8 cellular contexts compared by ENCODE assay signal in genomic region chr14:54488318-54488645, GRCh38. TPM values are rescaled to one million over a fixed set of nuclear protein-coding genes. Genes with fewer than 3 reads are reported as not detected.
DNase-seq lines count a peak whose midpoint lies in the region; ATAC-seq, FAIRE-seq and TF ChIP-seq lines count a peak whose summit lies in the region.

No MANE protein-coding gene starts in this region.

- TF ChIP-seq RAD21 in A549 (conservative IDR thresholded peaks at IDR 0.05 in 1 of 2, IDR thresholded peaks at IDR 0.05 in 1 of 2): no peak

- no peak for DNase-seq in A549 (ENCODE audit: low read depth in 1 of 2, low spot score in 1 of 2)
- DNase-seq in T-helper 17 cell: no peak
- DNase-seq in esophagus squamous epithelium (lab: John Stamatoyannopoulos, UW): no peak
- no peak for DNase-seq in prostate gland (ENCODE audit: low spot score)
- no peak for DNase-seq in ACHN
- DNase-seq in NCI-H345 treated with DMSO at 0.1 percent for 48 hours (lab: John Stamatoyannopoulos, UW; ENCODE audit: unreplicated experiment): no peak

- no peak for TF ChIP-seq POLR2A in A549 (IDR thresholded peaks at IDR 0.05; ENCODE audit: low read length)
- no peak for TF ChIP-seq POLR2A in esophagus squamous epithelium (IDR thresholded peaks at IDR 0.05)
- TF ChIP-seq POLR2A in prostate gland (IDR thresholded peaks at IDR 0.05): no peak

- 4% methylated on average over 9 of the region's 9 CpGs for WGBS in A549 (ENCODE audit: missing lambda C conversion rate)
- 0 to 1% methylated on average over 8 to 9 of the region's 9 CpGs for WGBS in esophagus squamous epithelium, 2 donors
- WGBS in prostate gland: 0% methylated on average over 9 of the region's 9 CpGs

- H3K27me3 Mint-ChIP-seq in T-helper 17 cell: no peaks in the 10 kb centered on the region

- in situ Hi-C loops in ACHN (cut with HindIII; ENCODE audit: low pct_ligation_motif_present, low pct_unique_long_range_greater_than_20kb, low sequenced_read_pairs): no loop called here

- H3K4me3 ChIP-seq in A549: peak overlapping the region; percentile 84
- peak overlapping the region; percentile 50 to 88 (median 76) for H3K4me3 ChIP-seq in esophagus squamous epithelium
- H3K4me3 ChIP-seq in prostate gland: peak overlapping the region; percentile 58 to 78

- POLR2A ChIA-PET in A549 (lab: Yijun Ruan, JAX): interaction anchor here (1.0 to 2.7 kb wide), 6 partner anchors 9 to 539 kb away, joined by 3 to 13 read pairs (median 4); partner anchors contain the start of genes CGRRF1, SOCS4 and WDHD1

- H3K9me3 ChIP-seq in A549 (no peaks in the 10 kb centered on the region), T-helper 17 cell (ENCODE audit: control insufficient read depth, low read length, poor library complexity, severe bottlenecking) (no peaks in the 10 kb centered on the region), esophagus squamous epithelium (no peaks in the 10 kb centered on the region), prostate gland (no peaks in the 10 kb centered on the region)

- peak in 1 of 2 experiments; percentile 58; a peak in 2 of 6 replicates for ATAC-seq in A549
- ATAC-seq in GM21529 (IDR thresholded peaks at IDR 0.05; ENCODE audit: unreplicated experiment): peak; percentile 25
- peak; percentile 27 for ATAC-seq in T-helper 17 cell
- ATAC-seq in esophagus mucosa: no peak

- H3K36me3 ChIP-seq in esophagus squamous epithelium (peaks cover 0 to 1% (median 0%) of the 10 kb centered on the region in 3 donors), prostate gland (no peaks in the 10 kb centered on the region)

- TF ChIP-seq EP300 in A549 (IDR thresholded peaks at IDR 0.05): no peak

- CTCF ChIA-PET in A549 (lab: Yijun Ruan, JAX): interaction anchor here (0.7 to 8.0 kb wide), 14 partner anchors 9 to 378 kb away, joined by 3 to 66 read pairs (median 4); partner anchors contain the start of genes CGRRF1 and CNIH1

- peaks cover 52% of the 10 kb centered on the region for H3K4me1 Mint-ChIP-seq in T-helper 17 cell

- peak overlapping the region; percentile 95 to 98 for H3K27ac ChIP-seq in A549
- peak overlapping the region; percentile 90 to 96 (median 95) for H3K27ac ChIP-seq in esophagus squamous epithelium
- peak overlapping the region; percentile 82 to 90 for H3K27ac ChIP-seq in prostate gland

- H3K4me3 Mint-ChIP-seq in T-helper 17 cell: peak overlapping the region; percentile 92

- FAIRE-seq in A549 (lab: Jason Lieb, UNC): no peak

- H3K27ac Mint-ChIP-seq in T-helper 17 cell: peak overlapping the region; percentile 87

- TF ChIP-seq CTCF in A549 (IDR thresholded peaks at IDR 0.05) (no peak), esophagus squamous epithelium (IDR thresholded peaks at IDR 0.05) (peak in 2 of 6 experiments; percentile 25 to 32), prostate gland (IDR thresholded peaks at IDR 0.05) (no peak)

- intact Hi-C loops in esophagus squamous epithelium (cut with DNase I): no loop called here
- intact Hi-C loops in prostate gland (cut with DNase I): loop anchor here (2.0 kb wide), 1 partner anchor 47 kb away; the partner anchor contains the start of gene CNIH1

- H3K4me2 ChIP-seq in A549: peak overlapping the region; percentile 86

- H3K36me3 Mint-ChIP-seq in T-helper 17 cell (ENCODE audit: low read depth): no peaks in the 10 kb centered on the region

- H3K4me1 ChIP-seq in A549 (peaks cover 31% of the 10 kb centered on the region), esophagus squamous epithelium (peaks cover 0 to 63% (median 11%) of the 10 kb centered on the region in 3 donors), prostate gland (replicated peaks) (peaks cover 9% of the 10 kb centered on the region)

- no peaks in the 10 kb centered on the region for H3K27me3 ChIP-seq in esophagus squamous epithelium
- H3K27me3 ChIP-seq in prostate gland (replicated peaks; ENCODE audit: insufficient read depth): no peaks in the 10 kb centered on the region

TF ChIP-seq in A549, 52 proteins besides CTCF, POLR2A, EP300 and RAD21:
- TF ChIP-seq CBX2 (IDR thresholded peaks at IDR 0.05; ENCODE audit: borderline replicate concordance, low read depth) (no peak), FOSB (CRISPR knock-in tag; IDR thresholded peaks at IDR 0.05) (0 out of 2 replicates have a peak, but pooled peaks have one; percentile 49)
TF ChIP-seq in A549: peak in this region for 1.

RNA-seq across cellular contexts. Expression of gene GMFB, which starts 0.5 kb away (rescaled TPM):
- polyA plus RNA-seq in A549 (2011; rRNA removed) (35.3 and 45.5 TPM in 2 replicates), A549 (2017; fragmentation: RNase III; extraction: RNeasy Plus Mini Kit Qiagen cat#74134 plus additional on column Dnase treatment) (56.8 to 66.7 TPM (median 62.3 TPM) in 3 replicates)
- polyA plus RNA-seq in A549 (2012; cell fraction: cytosol; rRNA removed): 7.0 TPM in 2 replicates
- 3.9 and 6.6 TPM in 2 replicates for polyA plus RNA-seq in A549 (2012; cell fraction: nucleus; rRNA removed)
- 10.9 and 11.4 TPM in 2 replicates for polyA minus RNA-seq in A549 (2011; rRNA and poly(A)+ RNA removed)
- total RNA-seq in T-helper 17 cell (10 to 100 TPM; 25.4 to 42.5 TPM), esophagus squamous epithelium (10 to 100 TPM; 10.2 to 69.8 (median 36.2) TPM), prostate gland (10 to 100 TPM; 19.2 to 37.1 TPM), esophagus mucosa (25.3 TPM)

RNA-seq across cellular contexts. Expression of gene CGRRF1, which starts 21.4 kb away (rescaled TPM):
- polyA plus RNA-seq in A549 (2011; rRNA removed) (35.4 and 35.9 TPM in 2 replicates), A549 (2017; fragmentation: RNase III; extraction: RNeasy Plus Mini Kit Qiagen cat#74134 plus additional on column Dnase treatment) (15.4 to 18.2 TPM (median 15.8 TPM) in 3 replicates)
- polyA plus RNA-seq in A549 (2012; cell fraction: cytosol; rRNA removed): 4.7 and 5.9 TPM in 2 replicates
- polyA plus RNA-seq in A549 (2012; cell fraction: nucleus; rRNA removed): 2.6 and 4.0 TPM in 2 replicates
- polyA minus RNA-seq in A549 (2011; rRNA and poly(A)+ RNA removed): 9.6 and 10.1 TPM in 2 replicates
- total RNA-seq in T-helper 17 cell (10 to 100 TPM; 28.3 to 35.8 TPM), esophagus squamous epithelium (10 to 100 TPM in 2 of 4 donors, 1 to 10 TPM in 2; 2.5 to 13.9 (median 10.3) TPM), prostate gland (10 to 100 TPM; 17.1 to 25.7 TPM), esophagus mucosa (9.2 TPM)

RNA-seq across cellular contexts. Expression of gene CNIH1, which starts 47.1 kb away (rescaled TPM):
- polyA plus RNA-seq in A549 (2011; rRNA removed): 411 and 487 TPM in 2 replicates
- 172 and 215 TPM in 2 replicates for polyA plus RNA-seq in A549 (2012; cell fraction: cytosol; rRNA removed)
- 144 and 174 TPM in 2 replicates for polyA plus RNA-seq in A549 (2012; cell fraction: nucleus; rRNA removed)
- polyA plus RNA-seq in A549 (2017; fragmentation: RNase III; extraction: RNeasy Plus Mini Kit Qiagen cat#74134 plus additional on column Dnase treatment): 337 to 361 TPM (median 347 TPM) in 3 replicates
- 453 and 486 TPM in 2 replicates for polyA minus RNA-seq in A549 (2011; rRNA and poly(A)+ RNA removed)
- total RNA-seq in T-helper 17 cell: 10 to 100 TPM; 46.8 to 48.3 TPM
- total RNA-seq in esophagus squamous epithelium: 100 to 1,000 TPM in 3 of 4 donors, 10 to 100 TPM in 1; 95.1 to 204 (median 164) TPM
- total RNA-seq in prostate gland: 100 to 1,000 TPM; 113 to 193 TPM
- total RNA-seq in esophagus mucosa: 98.0 TPM
